In genomic region chr9:81848472-81848871, GRCh38 we compare ENCODE assay signal across 12 cellular contexts.
DNase-seq lines count a peak whose midpoint lies in the region; ATAC-seq, FAIRE-seq and TF ChIP-seq lines count a peak whose summit lies in the region.
"Had no signal": no experiment of that assay in that cellular context is flagged by ENCODE, and none has a peak within 500 bp of the region (broad histone marks: within the 10 kb centered on the region; RNA-seq: fewer than 3 reads in every experiment).

No MANE protein-coding gene starts in this region.

- POLR2A ChIA-PET in GM10248 (lab: Yijun Ruan, JAX) = no interaction called here

- no peak for TF ChIP-seq POLR2A in GM12891 (IDR thresholded peaks at IDR 0.05; ENCODE audit: low read depth, low read length)

- peak; percentile 33 for TF ChIP-seq CTCF in natural killer cell (IDR thresholded peaks at IDR 0.05)
- peak; percentile 46 for TF ChIP-seq CTCF in astrocyte (IDR thresholded peaks at IDR 0.05; ENCODE audit: insufficient read depth, low read depth, low read length)
- TF ChIP-seq CTCF in GM10248 (IDR thresholded peaks at IDR 0.05; ENCODE audit: control extremely low read depth, extremely low read depth, low read depth, missing control alignments) = no peak

- no peaks in the 10 kb centered on the region for H3K36me3 ChIP-seq in astrocyte (ENCODE audit: insufficient read depth, low read length)
- no peaks in the 10 kb centered on the region for H3K36me3 ChIP-seq in aorta (ENCODE audit: control insufficient read depth in 1 of 2, insufficient read depth in 2 of 2, low read length in 1 of 2)

- H3K9me3 Mint-ChIP-seq in natural killer cell (no peaks in the 10 kb centered on the region), astrocyte (ENCODE audit: unreplicated experiment) (no peaks in the 10 kb centered on the region)
- no peaks in the 10 kb centered on the region for H3K9me3 Mint-ChIP-seq in natural killer cell treated with Interleukin-12 subunit alpha and Interleukin-12 subunit beta and Interleukin-15 and Interleukin-18, amount 100 ng/mL, for 72 hours
- H3K9me3 Mint-ChIP-seq: CD8-positive, alpha-beta memory T cell had no signal

- no peak for FAIRE-seq in astrocyte (lab: Jason Lieb, UNC)
- no peak for FAIRE-seq in GM12891 (lab: Jason Lieb, UNC)

- H3K36me3 Mint-ChIP-seq in natural killer cell = no peaks in the 10 kb centered on the region
- no peaks in the 10 kb centered on the region for H3K36me3 Mint-ChIP-seq in natural killer cell treated with Interleukin-12 subunit alpha and Interleukin-12 subunit beta and Interleukin-15 and Interleukin-18, amount 100 ng/mL, for 72 hours
- no peaks in the 10 kb centered on the region for H3K36me3 Mint-ChIP-seq in astrocyte (ENCODE audit: low read depth, unreplicated experiment)
- H3K36me3 Mint-ChIP-seq: CD8-positive, alpha-beta memory T cell had no signal

- H3K27ac Mint-ChIP-seq in natural killer cell = no peak overlapping the region
- no peak overlapping the region for H3K27ac Mint-ChIP-seq in natural killer cell treated with Interleukin-12 subunit alpha and Interleukin-12 subunit beta and Interleukin-15 and Interleukin-18, amount 100 ng/mL, for 72 hours
- H3K27ac Mint-ChIP-seq in astrocyte (ENCODE audit: unreplicated experiment) = no peak overlapping the region
- H3K27ac Mint-ChIP-seq: CD8-positive, alpha-beta memory T cell had no signal

- no peak overlapping the region for H3K4me2 ChIP-seq in astrocyte (ENCODE audit: low read length)

- intact Hi-C loops in natural killer cell (cut with micrococcal nuclease) (loop anchor here (10.0 kb wide), 1 partner anchor 324 kb away; no protein-coding TSS in a partner anchor), aorta (cut with DNase I) (loop anchor here in 1 of 2 donors (10.0 kb wide), 2 partner anchors 254 to 324 kb away; no protein-coding TSS in a partner anchor)

- H3K4me1 ChIP-seq in astrocyte (ENCODE audit: insufficient read depth, low read length) = no peaks in the 10 kb centered on the region
- H3K4me1 ChIP-seq in aorta (ENCODE audit: control insufficient read depth in 1 of 2, insufficient read depth in 2 of 2, low read length in 2 of 2) = no peaks in the 10 kb centered on the region

- H3K4me3 Mint-ChIP-seq in natural killer cell (no peak overlapping the region), astrocyte (ENCODE audit: unreplicated experiment) (no peak overlapping the region)
- H3K4me3 Mint-ChIP-seq in natural killer cell treated with Interleukin-12 subunit alpha and Interleukin-12 subunit beta and Interleukin-15 and Interleukin-18, amount 100 ng/mL, for 72 hours = no peak overlapping the region
- H3K4me3 Mint-ChIP-seq: CD8-positive, alpha-beta memory T cell had no signal

- no peak overlapping the region for H3K4me3 ChIP-seq in astrocyte (ENCODE audit: insufficient read depth, low read depth, low read length)
- no peak overlapping the region for H3K4me3 ChIP-seq in aorta (ENCODE audit: low read length in 2 of 2)

- no peak for DNase-seq in natural killer cell
- no peak for DNase-seq in natural killer cell treated with Interleukin-12 subunit alpha and Interleukin-12 subunit beta and Interleukin-15 and Interleukin-18, amount 100 ng/mL, for 72 hours (ENCODE audit: low spot score)
- peak; percentile 26 for DNase-seq in astrocyte (ENCODE audit: low read depth)
- peak; percentile 66 for DNase-seq in left kidney (ENCODE audit: low read depth, low spot score)
- no peak for DNase-seq in aorta
- DNase-seq in GM10248 (ENCODE audit: extremely low spot score) = no peak
- no peak for DNase-seq in GM12891 (ENCODE audit: insufficient read length, low spot score)
- DNase-seq: activated gamma-delta T cell treated with Interleukin-2 at 50 U/mL for 16 hours; CD8-positive, alpha-beta memory T cell; left colon; NK-92 treated with Interleukin-12 subunit alpha and Interleukin-12 subunit beta, amount 100 ng/mL, for 24 hours had no signal

- no peaks in the 10 kb centered on the region for H3K27me3 Mint-ChIP-seq in natural killer cell (ENCODE audit: low read depth in 2 of 2)
- H3K27me3 Mint-ChIP-seq in natural killer cell treated with Interleukin-12 subunit alpha and Interleukin-12 subunit beta and Interleukin-15 and Interleukin-18, amount 100 ng/mL, for 72 hours = no peaks in the 10 kb centered on the region
- no peaks in the 10 kb centered on the region for H3K27me3 Mint-ChIP-seq in astrocyte (ENCODE audit: low read depth, unreplicated experiment)
- H3K27me3 Mint-ChIP-seq: CD8-positive, alpha-beta memory T cell had no signal

- H3K79me2 ChIP-seq in astrocyte (ENCODE audit: insufficient read depth, low read length) = no peaks in the 10 kb centered on the region

- H3K27ac ChIP-seq in astrocyte (ENCODE audit: low read depth, low read length) (no peak overlapping the region), aorta (ENCODE audit: low read depth in 1 of 2, low read length in 2 of 2) (no peak overlapping the region)

- WGBS in aorta, 2 donors = 17 to 18% methylated on average over 2 of the region's 2 CpGs

- H3K27me3 ChIP-seq in astrocyte (ENCODE audit: insufficient read depth, low read length) (no peaks in the 10 kb centered on the region), aorta (ENCODE audit: control insufficient read depth in 1 of 2, insufficient read depth in 2 of 2, low read length in 1 of 2) (no peaks in the 10 kb centered on the region)

- H4K20me1 ChIP-seq in astrocyte (ENCODE audit: insufficient read depth, low read length) = no peaks in the 10 kb centered on the region

- no peak overlapping the region for H3K9ac ChIP-seq in astrocyte (ENCODE audit: low read length)

- ATAC-seq in natural killer cell (no peak), aorta (ENCODE audit: low FRiP score) (peak; percentile 58), HG03457 (IDR thresholded peaks at IDR 0.05; ENCODE audit: unreplicated experiment) (no peak)
- no peak for ATAC-seq in natural killer cell treated with Interleukin-12 subunit alpha and Interleukin-12 subunit beta and Interleukin-15 and Interleukin-18, amount 100 ng/mL, for 72 hours
- ATAC-seq: left colon had no signal

- no peak overlapping the region for H2AFZ ChIP-seq in astrocyte (ENCODE audit: low read depth, low read length)

- H3K4me1 Mint-ChIP-seq in natural killer cell (no peaks in the 10 kb centered on the region), astrocyte (ENCODE audit: low read depth, unreplicated experiment) (peaks cover 7% of the 10 kb centered on the region)
- no peaks in the 10 kb centered on the region for H3K4me1 Mint-ChIP-seq in natural killer cell treated with Interleukin-12 subunit alpha and Interleukin-12 subunit beta and Interleukin-15 and Interleukin-18, amount 100 ng/mL, for 72 hours (ENCODE audit: low read depth in 2 of 2)
- H3K4me1 Mint-ChIP-seq: CD8-positive, alpha-beta memory T cell had no signal

- H3K9me3 ChIP-seq in astrocyte (ENCODE audit: insufficient read depth, low read depth, low read length) = no peaks in the 10 kb centered on the region
- H3K9me3 ChIP-seq in aorta (ENCODE audit: control insufficient read depth, low read length) = no peaks in the 10 kb centered on the region

- CTCF ChIA-PET in GM10248 (lab: Yijun Ruan, JAX) = no interaction called here

TF ChIP-seq in GM12891, 5 proteins besides CTCF, POLR2A, EP300 and RAD21:
- TF ChIP-seq PAX5 (IDR thresholded peaks at IDR 0.05; ENCODE audit: insufficient read depth, low read length, severe bottlenecking) (no peak), TAF1 (IDR thresholded peaks at IDR 0.05; ENCODE audit: low read depth, low read length) (no peak), SPI1 (IDR thresholded peaks at IDR 0.05; ENCODE audit: low read depth, low read length) (no peak), POLR2AphosphoS5 (IDR thresholded peaks at IDR 0.05; ENCODE audit: low read depth, low read length) (no peak), POU2F2 (IDR thresholded peaks at IDR 0.05; ENCODE audit: low read depth, low read length) (no peak)

Comparison
In these comparisons a context has a peak if more than half of its experiments do, and no peak if none do; other contexts are left out.
1. DNase-seq: peak in astrocyte (single experiment) and left kidney (single experiment); none in natural killer cell (single experiment), natural killer cell treated with Interleukin-12 subunit alpha and Interleukin-12 subunit beta and Interleukin-15 and Interleukin-18, amount 100 ng/mL, for 72 hours (single experiment), aorta (0 of 2), GM10248 (single experiment) and GM12891 (single experiment).